ENCODE assay signal across 1 cellular context in the genomic region with DNA sequence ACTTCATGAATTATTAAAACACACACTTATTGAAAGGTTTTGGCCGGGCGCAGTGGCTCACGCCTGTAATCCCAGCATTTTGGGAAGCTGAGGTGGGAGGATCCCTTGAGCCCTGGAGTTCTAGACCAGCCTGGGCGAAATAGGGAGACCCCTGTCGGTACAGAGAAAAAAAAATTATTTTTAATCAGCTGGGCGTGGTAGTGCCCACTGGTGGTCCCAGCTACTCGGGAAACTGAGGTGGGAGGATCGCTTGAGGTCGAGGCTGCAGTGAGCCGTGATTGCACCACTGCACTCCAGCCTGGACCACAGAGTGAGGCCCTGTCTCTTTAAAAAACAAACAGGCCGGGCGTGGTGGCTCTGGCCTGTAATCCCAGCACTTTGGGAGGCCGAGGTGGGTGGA.
TF ChIP-seq lines count a peak whose summit lies in the region.

No MANE protein-coding gene starts in this region.

TF ChIP-seq in H1, 55 proteins besides CTCF, POLR2A, EP300 and RAD21:
- TF ChIP-seq, protein P1, sequence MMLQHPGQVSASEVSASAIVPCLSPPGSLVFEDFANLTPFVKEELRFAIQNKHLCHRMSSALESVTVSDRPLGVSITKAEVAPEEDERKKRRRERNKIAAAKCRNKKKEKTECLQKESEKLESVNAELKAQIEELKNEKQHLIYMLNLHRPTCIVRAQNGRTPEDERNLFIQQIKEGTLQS (IDR thresholded peaks at IDR 0.05; ENCODE audit: insufficient read depth, low read depth, low read length): no peak
- TF ChIP-seq JUN (IDR thresholded peaks at IDR 0.05; ENCODE audit: low read depth, low read length) (no peak), RXRA (IDR thresholded peaks at IDR 0.05; ENCODE audit: insufficient read depth, low read depth, low read length) (no peak), CBX8 (IDR thresholded peaks at IDR 0.05; ENCODE audit: borderline replicate concordance, low read depth, low read length) (no peak), SP2 (IDR thresholded peaks at IDR 0.05; ENCODE audit: low read length) (no peak), GABPA (IDR thresholded peaks at IDR 0.05; ENCODE audit: borderline replicate concordance, insufficient read depth, low read length) (no peak), TAF7 (optimal IDR thresholded peaks at IDR 0.05; ENCODE audit: borderline replicate concordance, low read depth, low read length) (no peak), RNF2 (IDR thresholded peaks at IDR 0.05; ENCODE audit: borderline replicate concordance, low read depth, low read length, missing control alignments, poor library complexity, severe bottlenecking) (no peak), EZH2 (IDR thresholded peaks at IDR 0.05; ENCODE audit: low read depth, low read length, severe bottlenecking) (no peak), CHD1 (IDR thresholded peaks at IDR 0.05; ENCODE audit: low read depth, low read length) (no peak), SIRT6 (IDR thresholded peaks at IDR 0.05; ENCODE audit: low read length) (no peak), CEBPB (IDR thresholded peaks at IDR 0.05; ENCODE audit: low read depth, low read length) (no peak), POU5F1 (IDR thresholded peaks at IDR 0.05; ENCODE audit: low read depth, low read length) (no peak), PHF8 (conservative IDR thresholded peaks at IDR 0.05; ENCODE audit: low read depth, low read length) (no peak), RFX5 (IDR thresholded peaks at IDR 0.05; ENCODE audit: borderline replicate concordance, low read depth, low read length) (no peak), CBX5 (IDR thresholded peaks at IDR 0.05; ENCODE audit: low read depth, low read length) (no peak)
- TF ChIP-seq, protein P2, sequence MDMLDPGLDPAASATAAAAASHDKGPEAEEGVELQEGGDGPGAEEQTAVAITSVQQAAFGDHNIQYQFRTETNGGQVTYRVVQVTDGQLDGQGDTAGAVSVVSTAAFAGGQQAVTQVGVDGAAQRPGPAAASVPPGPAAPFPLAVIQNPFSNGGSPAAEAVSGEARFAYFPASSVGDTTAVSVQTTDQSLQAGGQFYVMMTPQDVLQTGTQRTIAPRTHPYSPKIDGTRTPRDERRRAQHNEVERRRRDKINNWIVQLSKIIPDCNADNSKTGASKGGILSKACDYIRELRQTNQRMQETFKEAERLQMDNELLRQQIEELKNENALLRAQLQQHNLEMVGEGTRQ (IDR thresholded peaks at IDR 0.05; ENCODE audit: low read length): no peak
- TF ChIP-seq, protein P3, sequence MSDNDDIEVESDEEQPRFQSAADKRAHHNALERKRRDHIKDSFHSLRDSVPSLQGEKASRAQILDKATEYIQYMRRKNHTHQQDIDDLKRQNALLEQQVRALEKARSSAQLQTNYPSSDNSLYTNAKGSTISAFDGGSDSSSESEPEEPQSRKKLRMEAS (IDR thresholded peaks at IDR 0.05): no peak
